8 cellular contexts compared by ENCODE assay signal in the genomic region with DNA sequence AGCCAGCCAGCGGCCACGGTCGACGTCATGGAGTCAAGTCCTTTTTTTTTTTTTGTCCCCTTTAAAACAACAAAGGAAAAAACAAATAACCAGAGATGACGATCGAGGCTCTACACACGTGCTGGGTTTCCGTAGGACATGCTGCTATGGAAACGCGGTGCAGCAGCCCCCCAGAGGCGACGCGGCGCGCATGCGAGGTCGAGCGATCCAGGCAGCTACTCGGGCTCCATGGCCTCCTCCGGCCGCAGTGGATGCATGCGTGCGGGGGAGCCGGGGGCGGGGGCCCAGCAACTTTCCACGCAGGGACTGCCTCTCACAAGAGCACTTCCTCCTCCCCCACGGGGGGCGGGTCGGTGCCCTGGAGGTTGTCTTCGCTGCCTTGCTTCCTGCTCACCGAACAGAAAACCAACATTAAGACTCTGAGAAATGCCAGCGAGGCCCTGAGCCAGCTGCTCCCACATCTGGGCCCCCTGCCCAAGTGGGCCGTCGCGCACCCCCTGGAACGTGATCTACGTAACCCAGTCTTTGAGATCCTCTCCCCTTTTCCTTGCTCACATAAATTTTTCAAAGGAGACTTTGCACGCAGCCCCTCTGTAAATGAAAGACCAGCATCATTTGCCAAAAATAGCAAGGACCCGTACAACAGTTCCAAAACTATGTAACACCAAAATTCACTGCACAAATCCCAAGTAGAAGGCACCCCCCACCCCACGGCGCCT. TPM values are rescaled to one million over a fixed set of nuclear protein-coding genes. Genes with fewer than 3 reads are reported as not detected.
DNase-seq lines count a peak whose midpoint lies in the region; ATAC-seq and TF ChIP-seq lines count a peak whose summit lies in the region.

No MANE protein-coding gene starts in this region.

- no peak overlapping the region for H3K9ac ChIP-seq in colonic mucosa (ENCODE audit: low read depth in 2 of 2, low read length in 2 of 2)
- H3K9ac ChIP-seq in muscle layer of colon (ENCODE audit: low read length), result peak overlapping the region; percentile 42

- peak overlapping the region; percentile 67 to 96 (median 88) for H3K4me3 Mint-ChIP-seq in CD8-positive, alpha-beta memory T cell
- H3K4me3 Mint-ChIP-seq in chondrocyte (ENCODE audit: unreplicated experiment), result no peak overlapping the region

- H3K27me3 ChIP-seq in CD8-positive, alpha-beta memory T cell (ENCODE audit: insufficient read depth, low read length, poor library complexity, severe bottlenecking), result no peaks in the 10 kb centered on the region
- no peaks in the 10 kb centered on the region for H3K27me3 ChIP-seq in colonic mucosa
- H3K27me3 ChIP-seq in muscle layer of colon (ENCODE audit: control insufficient read depth in 1 of 2, insufficient read depth in 2 of 2, low read length in 2 of 2), result no peaks in the 10 kb centered on the region

- H3K9me3 ChIP-seq in CD8-positive, alpha-beta memory T cell (ENCODE audit: low read length), result no peaks in the 10 kb centered on the region
- H3K9me3 ChIP-seq in colonic mucosa (no peaks in the 10 kb centered on the region), muscle layer of colon (ENCODE audit: low read length) (no peaks in the 10 kb centered on the region)

- POLR2A ChIA-PET in CD8-positive, alpha-beta memory T cell (lab: Charles Lee), result interaction anchor here (0.5 to 3.9 kb wide), 3 partner anchors 9 to 30 kb away, joined by 3 to 14 read pairs (median 3); no protein-coding TSS in a partner anchor

- H3K36me3 ChIP-seq in CD8-positive, alpha-beta memory T cell (ENCODE audit: insufficient read depth, low read length), result peaks cover 4% of the 10 kb centered on the region
- H3K36me3 ChIP-seq in colonic mucosa (no peaks in the 10 kb centered on the region), muscle layer of colon (ENCODE audit: insufficient read depth, low read length) (peaks cover 5% of the 10 kb centered on the region)

- H3K4me1 Mint-ChIP-seq in CD8-positive, alpha-beta memory T cell, result peaks cover 31 to 52% (median 35%) of the 10 kb centered on the region in 3 donors
- peaks cover 14% of the 10 kb centered on the region for H3K4me1 Mint-ChIP-seq in chondrocyte (ENCODE audit: low read depth)

- H3K9me3 Mint-ChIP-seq in CD8-positive, alpha-beta memory T cell, result no peaks in the 10 kb centered on the region
- H3K9me3 Mint-ChIP-seq in chondrocyte (ENCODE audit: low read depth), result no peaks in the 10 kb centered on the region

- H3K4me3 ChIP-seq in CD8-positive, alpha-beta memory T cell (ENCODE audit: low read length), result peak overlapping the region; percentile 56
- H3K4me3 ChIP-seq in colonic mucosa (no peak overlapping the region), muscle layer of colon (ENCODE audit: low read depth in 1 of 2, low read length in 2 of 2) (peak overlapping the region; percentile 2 to 30)

- peaks cover 0 to 24% (median 5%) of the 10 kb centered on the region in 3 donors for H3K36me3 Mint-ChIP-seq in CD8-positive, alpha-beta memory T cell
- peaks cover 17% of the 10 kb centered on the region for H3K36me3 Mint-ChIP-seq in chondrocyte (ENCODE audit: low read depth)

- peak; percentile 84 to 100 (median 95) for DNase-seq in CD8-positive, alpha-beta memory T cell
- DNase-seq in activated CD4-positive, alpha-beta T cell treated with anti-CD3 and anti-CD28 coated beads for 24 hours (ENCODE audit: low read depth in 2 of 2), result peak; percentile 61 to 64
- DNase-seq in colonic mucosa (peak; percentile 53), chondrocyte (ENCODE audit: low spot score) (no peak)
- peak; percentile 64 for DNase-seq in stimulated activated CD8-positive, alpha-beta memory T cell treated with anti-CD3 and anti-CD28 coated beads, Interleukin-7, amount 100 ng/mL, for 24 hours (ENCODE audit: low read depth)

- TF ChIP-seq CTCF in colonic mucosa (IDR thresholded peaks at IDR 0.05) (no peak), chondrocyte (IDR thresholded peaks at IDR 0.05) (no peak)

- H3K4me1 ChIP-seq in CD8-positive, alpha-beta memory T cell (ENCODE audit: insufficient read depth, low read length), result peaks cover 37% of the 10 kb centered on the region
- H3K4me1 ChIP-seq in colonic mucosa (no peaks in the 10 kb centered on the region), muscle layer of colon (ENCODE audit: insufficient read depth, low read length) (peaks cover 39% of the 10 kb centered on the region)

- intact Hi-C loops in colonic mucosa (cut with DNase I), result no loop called here

- no peaks in the 10 kb centered on the region for H3K27me3 Mint-ChIP-seq in CD8-positive, alpha-beta memory T cell
- no peaks in the 10 kb centered on the region for H3K27me3 Mint-ChIP-seq in chondrocyte (ENCODE audit: low read depth)

- H3K27ac Mint-ChIP-seq in CD8-positive, alpha-beta memory T cell, result peak overlapping the region; percentile 98 to 100 (median 99)
- H3K27ac Mint-ChIP-seq in chondrocyte (ENCODE audit: unreplicated experiment), result no peak overlapping the region

- ATAC-seq in GM19467 (IDR thresholded peaks at IDR 0.05; ENCODE audit: unreplicated experiment) (no peak), HG03108 (IDR thresholded peaks at IDR 0.05; ENCODE audit: unreplicated experiment) (no peak)

- H3K27ac ChIP-seq in CD8-positive, alpha-beta memory T cell (ENCODE audit: low read depth, low read length), result peak overlapping the region; percentile 49
- H3K27ac ChIP-seq in colonic mucosa (no peak overlapping the region), muscle layer of colon (ENCODE audit: low read depth, low read length) (peak overlapping the region; percentile 85)

- CTCF ChIA-PET in CD8-positive, alpha-beta memory T cell (lab: Charles Lee), result interaction anchor here (1.2 to 3.4 kb wide), 5 partner anchors 10 to 269 kb away, joined by 3 to 27 read pairs (median 4); no protein-coding TSS in a partner anchor

RNA-seq across cellular contexts. Expression of gene P2RX4, which starts 30.7 kb away (rescaled TPM):
- total RNA-seq in CD8-positive, alpha-beta memory T cell, result 10 to 100 TPM; 39.2 to 40.3 TPM
- 27.0 TPM for polyA plus RNA-seq in CD8-positive, alpha-beta memory T cell
- total RNA-seq in colonic mucosa (100 to 1,000 TPM in 1 of 2 donors, 10 to 100 TPM in 1; 82.2 to 123 TPM), chondrocyte (14.7 to 23.3 TPM (median 20.7 TPM) in 3 replicates)

RNA-seq across cellular contexts. Expression of gene CAMKK2, which starts 55.9 kb away (rescaled TPM):
- total RNA-seq in CD8-positive, alpha-beta memory T cell, result 10 to 100 TPM; 35.9 to 37.5 TPM
- polyA plus RNA-seq in CD8-positive, alpha-beta memory T cell, result 17.0 TPM
- total RNA-seq in colonic mucosa, result 10 to 100 TPM; 34.3 to 44.0 TPM
- total RNA-seq in chondrocyte, result 33.7 to 42.7 TPM (median 36.0 TPM) in 3 replicates
